1 cellular context compared by ENCODE assay signal in genomic region chr18:26480897-26481795, GRCh38.
TF ChIP-seq lines count a peak whose summit lies in the region.

No MANE protein-coding gene starts in this region.

TF ChIP-seq in HepG2, 621 proteins besides CTCF, POLR2A, EP300 and RAD21 (continued from another document):
- TF ChIP-seq, protein P1, sequence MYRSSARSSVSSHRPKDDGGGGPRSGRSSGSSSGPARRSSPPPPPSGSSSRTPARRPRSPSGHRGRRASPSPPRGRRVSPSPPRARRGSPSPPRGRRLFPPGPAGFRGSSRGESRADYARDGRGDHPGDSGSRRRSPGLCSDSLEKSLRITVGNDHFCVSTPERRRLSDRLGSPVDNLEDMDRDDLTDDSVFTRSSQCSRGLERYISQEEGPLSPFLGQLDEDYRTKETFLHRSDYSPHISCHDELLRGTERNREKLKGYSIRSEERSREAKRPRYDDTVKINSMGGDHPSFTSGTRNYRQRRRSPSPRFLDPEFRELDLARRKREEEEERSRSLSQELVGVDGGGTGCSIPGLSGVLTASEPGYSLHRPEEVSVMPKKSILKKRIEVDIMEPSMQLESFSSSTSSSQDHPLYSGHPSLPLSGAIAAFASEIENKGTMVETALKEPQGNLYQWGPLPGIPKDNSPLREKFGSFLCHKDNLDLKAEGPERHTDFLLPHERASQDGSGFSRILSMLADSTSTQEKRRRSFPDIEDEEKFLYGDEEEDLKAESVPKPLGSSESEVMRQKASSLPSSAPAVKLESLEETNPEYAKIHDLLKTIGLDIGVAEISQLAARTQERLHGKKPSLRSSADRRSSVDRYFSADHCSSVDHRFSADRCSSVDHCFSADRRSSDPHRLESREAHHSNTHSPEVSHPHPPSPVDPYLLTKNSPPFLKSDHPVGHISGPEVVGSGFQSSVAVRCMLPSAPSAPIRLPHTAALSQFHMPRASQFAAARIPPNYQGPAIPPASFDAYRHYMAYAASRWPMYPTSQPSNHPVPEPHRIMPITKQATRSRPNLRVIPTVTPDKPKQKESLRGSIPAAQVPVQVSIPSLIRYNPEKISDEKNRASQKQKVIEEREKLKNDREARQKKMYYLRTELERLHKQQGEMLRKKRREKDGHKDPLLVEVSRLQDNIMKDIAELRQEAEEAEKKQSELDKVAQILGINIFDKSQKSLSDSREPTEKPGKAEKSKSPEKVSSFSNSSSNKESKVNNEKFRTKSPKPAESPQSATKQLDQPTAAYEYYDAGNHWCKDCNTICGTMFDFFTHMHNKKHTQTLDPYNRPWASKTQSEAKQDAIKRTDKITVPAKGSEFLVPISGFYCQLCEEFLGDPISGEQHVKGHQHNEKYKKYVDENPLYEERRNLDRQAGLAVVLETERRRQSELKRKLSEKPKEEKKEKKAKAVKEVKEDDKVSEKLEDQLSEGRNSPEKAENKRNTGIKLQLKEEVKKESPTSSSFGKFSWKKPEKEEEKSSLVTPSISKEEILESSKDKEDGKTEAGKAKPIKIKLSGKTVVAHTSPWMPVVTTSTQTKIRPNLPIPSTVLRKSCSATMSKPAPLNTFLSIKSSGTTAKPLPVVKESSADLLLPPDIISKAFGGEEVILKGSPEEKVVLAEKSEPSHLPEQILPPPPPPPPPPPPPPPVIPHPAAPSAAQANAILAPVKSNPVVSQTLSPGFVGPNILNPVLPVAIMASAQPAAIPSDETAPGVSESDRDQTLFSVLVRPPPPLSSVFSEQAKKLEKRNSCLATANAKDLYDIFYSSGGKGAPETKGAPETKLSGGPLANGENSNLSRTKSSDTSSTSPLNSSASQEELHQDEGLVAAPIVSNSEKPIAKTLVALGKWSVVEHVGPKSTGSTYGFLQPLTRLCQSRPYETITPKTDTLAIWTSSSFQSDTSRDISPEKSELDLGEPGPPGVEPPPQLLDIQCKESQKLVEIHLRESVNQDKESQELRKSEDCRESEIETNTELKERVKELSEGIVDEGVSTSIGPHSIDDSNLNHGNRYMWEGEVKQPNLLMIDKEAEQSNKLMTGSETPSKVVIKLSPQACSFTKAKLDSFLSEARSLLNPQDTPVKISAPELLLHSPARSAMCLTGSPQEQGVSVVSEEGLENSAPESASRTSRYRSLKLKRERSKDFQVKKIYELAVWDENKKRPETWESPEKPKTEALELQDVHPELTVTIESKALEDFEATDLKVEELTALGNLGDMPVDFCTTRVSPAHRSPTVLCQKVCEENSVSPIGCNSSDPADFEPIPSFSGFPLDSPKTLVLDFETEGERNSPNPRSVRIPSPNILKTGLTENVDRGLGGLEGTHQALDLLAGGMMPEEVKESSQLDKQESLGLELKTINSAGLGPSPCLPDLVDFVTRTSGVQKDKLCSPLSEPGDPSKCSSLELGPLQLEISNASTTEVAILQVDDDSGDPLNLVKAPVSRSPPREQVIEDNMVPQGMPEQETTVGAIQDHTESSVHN (CRISPR knock-in tag; IDR thresholded peaks at IDR 0.05), result no peak
- TF ChIP-seq ZNF788 (CRISPR knock-in tag; IDR thresholded peaks at IDR 0.05; ENCODE audit: borderline replicate concordance) (no peak), ZNF773 (CRISPR knock-in tag; IDR thresholded peaks at IDR 0.05; ENCODE audit: borderline replicate concordance) (no peak), EED (CRISPR knock-in tag; IDR thresholded peaks at IDR 0.05) (no peak), ZNF563 (CRISPR knock-in tag; IDR thresholded peaks at IDR 0.05) (no peak), MAFK (conservative IDR thresholded peaks at IDR 0.05 in 1 of 2, IDR thresholded peaks at IDR 0.05 in 1 of 2; ENCODE audit: low read length in 2 of 2) (no peak), ZNF382 (CRISPR knock-in tag; IDR thresholded peaks at IDR 0.05; ENCODE audit: borderline replicate concordance) (no peak), HOXA5 (CRISPR knock-in tag; IDR thresholded peaks at IDR 0.05) (no peak), KDM6A (CRISPR knock-in tag; IDR thresholded peaks at IDR 0.05; ENCODE audit: low read depth) (no peak), IRX3 (CRISPR knock-in tag; IDR thresholded peaks at IDR 0.05; ENCODE audit: borderline replicate concordance, low read depth) (no peak), CCAR2 (optimal IDR thresholded peaks at IDR 0.05; ENCODE audit: low read depth, low read length) (no peak), SNAPC5 (CRISPR knock-in tag; IDR thresholded peaks at IDR 0.05; ENCODE audit: borderline replicate concordance) (no peak), ZNF816 (CRISPR knock-in tag; IDR thresholded peaks at IDR 0.05; ENCODE audit: borderline replicate concordance) (no peak), SRSF9 (IDR thresholded peaks at IDR 0.05; ENCODE audit: borderline replicate concordance, insufficient read depth, low read depth, low read length, poor library complexity, severe bottlenecking) (no peak), ZNF235 (CRISPR knock-in tag; IDR thresholded peaks at IDR 0.05; ENCODE audit: borderline replicate concordance) (no peak)
- TF ChIP-seq, protein P2, sequence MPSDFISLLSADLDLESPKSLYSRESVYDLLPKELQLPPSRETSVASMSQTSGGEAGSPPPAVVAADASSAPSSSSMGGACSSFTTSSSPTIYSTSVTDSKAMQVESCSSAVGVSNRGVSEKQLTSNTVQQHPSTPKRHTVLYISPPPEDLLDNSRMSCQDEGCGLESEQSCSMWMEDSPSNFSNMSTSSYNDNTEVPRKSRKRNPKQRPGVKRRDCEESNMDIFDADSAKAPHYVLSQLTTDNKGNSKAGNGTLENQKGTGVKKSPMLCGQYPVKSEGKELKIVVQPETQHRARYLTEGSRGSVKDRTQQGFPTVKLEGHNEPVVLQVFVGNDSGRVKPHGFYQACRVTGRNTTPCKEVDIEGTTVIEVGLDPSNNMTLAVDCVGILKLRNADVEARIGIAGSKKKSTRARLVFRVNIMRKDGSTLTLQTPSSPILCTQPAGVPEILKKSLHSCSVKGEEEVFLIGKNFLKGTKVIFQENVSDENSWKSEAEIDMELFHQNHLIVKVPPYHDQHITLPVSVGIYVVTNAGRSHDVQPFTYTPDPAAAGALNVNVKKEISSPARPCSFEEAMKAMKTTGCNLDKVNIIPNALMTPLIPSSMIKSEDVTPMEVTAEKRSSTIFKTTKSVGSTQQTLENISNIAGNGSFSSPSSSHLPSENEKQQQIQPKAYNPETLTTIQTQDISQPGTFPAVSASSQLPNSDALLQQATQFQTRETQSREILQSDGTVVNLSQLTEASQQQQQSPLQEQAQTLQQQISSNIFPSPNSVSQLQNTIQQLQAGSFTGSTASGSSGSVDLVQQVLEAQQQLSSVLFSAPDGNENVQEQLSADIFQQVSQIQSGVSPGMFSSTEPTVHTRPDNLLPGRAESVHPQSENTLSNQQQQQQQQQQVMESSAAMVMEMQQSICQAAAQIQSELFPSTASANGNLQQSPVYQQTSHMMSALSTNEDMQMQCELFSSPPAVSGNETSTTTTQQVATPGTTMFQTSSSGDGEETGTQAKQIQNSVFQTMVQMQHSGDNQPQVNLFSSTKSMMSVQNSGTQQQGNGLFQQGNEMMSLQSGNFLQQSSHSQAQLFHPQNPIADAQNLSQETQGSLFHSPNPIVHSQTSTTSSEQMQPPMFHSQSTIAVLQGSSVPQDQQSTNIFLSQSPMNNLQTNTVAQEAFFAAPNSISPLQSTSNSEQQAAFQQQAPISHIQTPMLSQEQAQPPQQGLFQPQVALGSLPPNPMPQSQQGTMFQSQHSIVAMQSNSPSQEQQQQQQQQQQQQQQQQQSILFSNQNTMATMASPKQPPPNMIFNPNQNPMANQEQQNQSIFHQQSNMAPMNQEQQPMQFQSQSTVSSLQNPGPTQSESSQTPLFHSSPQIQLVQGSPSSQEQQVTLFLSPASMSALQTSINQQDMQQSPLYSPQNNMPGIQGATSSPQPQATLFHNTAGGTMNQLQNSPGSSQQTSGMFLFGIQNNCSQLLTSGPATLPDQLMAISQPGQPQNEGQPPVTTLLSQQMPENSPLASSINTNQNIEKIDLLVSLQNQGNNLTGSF (CRISPR knock-in tag; IDR thresholded peaks at IDR 0.05), result no peak
- TF ChIP-seq, protein P3, sequence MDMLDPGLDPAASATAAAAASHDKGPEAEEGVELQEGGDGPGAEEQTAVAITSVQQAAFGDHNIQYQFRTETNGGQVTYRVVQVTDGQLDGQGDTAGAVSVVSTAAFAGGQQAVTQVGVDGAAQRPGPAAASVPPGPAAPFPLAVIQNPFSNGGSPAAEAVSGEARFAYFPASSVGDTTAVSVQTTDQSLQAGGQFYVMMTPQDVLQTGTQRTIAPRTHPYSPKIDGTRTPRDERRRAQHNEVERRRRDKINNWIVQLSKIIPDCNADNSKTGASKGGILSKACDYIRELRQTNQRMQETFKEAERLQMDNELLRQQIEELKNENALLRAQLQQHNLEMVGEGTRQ (IDR thresholded peaks at IDR 0.05; ENCODE audit: low read depth, low read length), result no peak
- TF ChIP-seq, protein P3 (CRISPR knock-in tag; IDR thresholded peaks at IDR 0.05; ENCODE audit: borderline replicate concordance), result no peak
TF ChIP-seq in HepG2: peak in this region for 0.
